1 cellular context compared by ENCODE assay signal in genomic region chr2:28389399-28390240, GRCh38.
A peak's percentile ranks its signal among the peaks of the same experiment; 100 is the strongest.
TF ChIP-seq lines count a peak whose summit lies in the region.

No MANE protein-coding gene starts in this region.

TF ChIP-seq in HEK293, 187 proteins besides CTCF, POLR2A, EP300 and RAD21 (continued from another document):
- TF ChIP-seq ZNF202 (tag by site-specific recombination; IDR thresholded peaks at IDR 0.05; ENCODE audit: borderline replicate concordance): no peak
- TF ChIP-seq ZNF175 (tag by site-specific recombination; IDR thresholded peaks at IDR 0.05): no peak
- TF ChIP-seq, protein P1, sequence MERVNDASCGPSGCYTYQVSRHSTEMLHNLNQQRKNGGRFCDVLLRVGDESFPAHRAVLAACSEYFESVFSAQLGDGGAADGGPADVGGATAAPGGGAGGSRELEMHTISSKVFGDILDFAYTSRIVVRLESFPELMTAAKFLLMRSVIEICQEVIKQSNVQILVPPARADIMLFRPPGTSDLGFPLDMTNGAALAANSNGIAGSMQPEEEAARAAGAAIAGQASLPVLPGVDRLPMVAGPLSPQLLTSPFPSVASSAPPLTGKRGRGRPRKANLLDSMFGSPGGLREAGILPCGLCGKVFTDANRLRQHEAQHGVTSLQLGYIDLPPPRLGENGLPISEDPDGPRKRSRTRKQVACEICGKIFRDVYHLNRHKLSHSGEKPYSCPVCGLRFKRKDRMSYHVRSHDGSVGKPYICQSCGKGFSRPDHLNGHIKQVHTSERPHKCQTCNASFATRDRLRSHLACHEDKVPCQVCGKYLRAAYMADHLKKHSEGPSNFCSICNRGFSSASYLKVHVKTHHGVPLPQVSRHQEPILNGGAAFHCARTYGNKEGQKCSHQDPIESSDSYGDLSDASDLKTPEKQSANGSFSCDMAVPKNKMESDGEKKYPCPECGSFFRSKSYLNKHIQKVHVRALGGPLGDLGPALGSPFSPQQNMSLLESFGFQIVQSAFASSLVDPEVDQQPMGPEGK (tag by site-specific recombination; IDR thresholded peaks at IDR 0.05): no peak; the same call in 1 of the 2 replicates
- peak; percentile 40 for TF ChIP-seq ZNF341 (tag by site-specific recombination; IDR thresholded peaks at IDR 0.05; ENCODE audit: low read depth)
- no peak for TF ChIP-seq ZNF24 (tag by site-specific recombination; IDR thresholded peaks at IDR 0.05)
- no peak for TF ChIP-seq ZNF548 (tag by site-specific recombination; IDR thresholded peaks at IDR 0.05)
- TF ChIP-seq ZNF16 (tag by site-specific recombination; IDR thresholded peaks at IDR 0.05; ENCODE audit: low read depth): no peak; the same call in 1 of the 2 replicates
- no peak for TF ChIP-seq ZNF311 (tag by site-specific recombination; IDR thresholded peaks at IDR 0.05; ENCODE audit: borderline replicate concordance)
- TF ChIP-seq ZBTB20 (tag by site-specific recombination; IDR thresholded peaks at IDR 0.05): peak; percentile 59
- TF ChIP-seq ZNF658 (tag by site-specific recombination; IDR thresholded peaks at IDR 0.05): no peak
- TF ChIP-seq ZBTB21 (tag by site-specific recombination; IDR thresholded peaks at IDR 0.05): no peak
